Comparison of ENCODE assay signal across 17 cellular contexts in the genomic region with DNA sequence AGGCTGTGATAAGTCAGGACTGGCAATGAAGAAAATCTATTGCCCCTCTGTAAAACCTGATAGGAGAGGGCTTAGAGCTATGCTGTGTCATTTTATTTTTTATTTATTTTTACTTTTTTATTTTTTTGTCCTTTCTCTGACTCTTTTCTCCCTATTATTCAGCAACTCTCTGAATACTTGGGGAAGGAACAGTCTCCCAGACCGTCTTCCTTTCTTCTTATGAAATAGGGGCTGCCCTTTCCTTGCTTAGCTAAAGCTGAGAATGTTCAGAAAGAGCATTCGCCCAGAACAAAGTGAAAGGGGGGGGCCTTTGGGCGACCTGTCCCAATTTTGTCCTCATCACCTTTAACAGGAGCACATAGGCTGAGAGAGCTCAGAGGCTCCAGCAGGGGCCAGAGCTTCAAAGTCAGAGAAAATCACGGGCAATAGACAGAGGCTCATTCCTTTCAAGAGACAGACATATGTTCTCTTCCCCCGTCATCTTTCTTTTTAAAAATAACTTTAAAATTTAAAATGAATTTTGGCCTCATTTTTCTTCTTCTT.
DNase-seq lines count a peak whose midpoint lies in the region; ATAC-seq and TF ChIP-seq lines count a peak whose summit lies in the region.
"Had no signal": no experiment of that assay in that cellular context is flagged by ENCODE, and none has a peak within 500 bp of the region (broad histone marks: within the 10 kb centered on the region; RNA-seq: fewer than 3 reads in every experiment).

No MANE protein-coding gene starts in this region.

- peak overlapping the region; percentile 70 for H3K4me2 ChIP-seq in osteoblast (ENCODE audit: insufficient read depth, low read length)
- H3K4me2 ChIP-seq: KMS-11 had no signal

- H3K27ac ChIP-seq in heart left ventricle (peak overlapping the region in 11 of 12 donors; percentile 22 to 79 (median 69)), dorsolateral prefrontal cortex (peak overlapping the region in 57 of 59 donors; percentile 23 to 89 (median 78)), osteoblast (ENCODE audit: low read depth, low read length) (peak overlapping the region; percentile 86)
- H3K27ac ChIP-seq: KMS-11, right lobe of liver had no signal

- no peaks in the 10 kb centered on the region for H3K36me3 ChIP-seq in heart left ventricle
- H3K36me3 ChIP-seq in osteoblast (ENCODE audit: insufficient read depth, low read length) = no peaks in the 10 kb centered on the region
- H3K36me3 ChIP-seq: right lobe of liver had no signal

- intact Hi-C loops in heart left ventricle (cut with DNase I) (loop anchor here in 2 of 10 donors (10.0 kb wide), 1 partner anchor 61 kb away; no protein-coding TSS in a partner anchor), Right ventricle myocardium inferior (cut with DNase I) (no loop called here), dorsolateral prefrontal cortex (cut with DNase I) (no loop called here)

- peak overlapping the region; percentile 45 for H2AFZ ChIP-seq in osteoblast (ENCODE audit: low read length)

- peaks cover 7 to 32% (median 21%) of the 10 kb centered on the region in 12 donors for H3K4me1 ChIP-seq in heart left ventricle
- peaks cover 30% of the 10 kb centered on the region for H3K4me1 ChIP-seq in osteoblast (ENCODE audit: insufficient read depth, low read length)
- H3K4me1 ChIP-seq: body of pancreas, right lobe of liver had no signal

- H3K4me3 ChIP-seq in heart left ventricle = no peak overlapping the region
- H3K4me3 ChIP-seq in dorsolateral prefrontal cortex = peak overlapping the region in 3 of 59 donors; percentile 1 to 5 (median 4)
- no peak overlapping the region for H3K4me3 ChIP-seq in osteoblast (ENCODE audit: insufficient read depth, low read length)
- H3K4me3 ChIP-seq: body of pancreas, right lobe of liver had no signal

- ATAC-seq in heart left ventricle (peak in 1 of 4 donors; percentile 37), Right ventricle myocardium inferior (no peak), HG03175 (IDR thresholded peaks at IDR 0.05; ENCODE audit: unreplicated experiment) (no peak)
- ATAC-seq: body of pancreas had no signal

- no peak for TF ChIP-seq POLR2A in heart left ventricle (IDR thresholded peaks at IDR 0.05)

- H3K79me2 ChIP-seq in osteoblast (ENCODE audit: insufficient read depth, low read length) = no peaks in the 10 kb centered on the region

- TF ChIP-seq CTCF in heart left ventricle (IDR thresholded peaks at IDR 0.05) = no peak
- no peak for TF ChIP-seq CTCF in dorsolateral prefrontal cortex (IDR thresholded peaks at IDR 0.05 in 54 of 56, conservative IDR thresholded peaks at IDR 0.05 in 2 of 56; ENCODE audit: low read depth in 1 of 56, partially characterized antibody in 56 of 56)
- TF ChIP-seq CTCF in osteoblast (IDR thresholded peaks at IDR 0.05; ENCODE audit: extremely low read depth, low read depth, low read length) = no peak

- no peaks in the 10 kb centered on the region for H4K20me1 ChIP-seq in osteoblast (ENCODE audit: insufficient read depth, low read length)

- H3K27me3 ChIP-seq in heart left ventricle (no peaks in the 10 kb centered on the region), dorsolateral prefrontal cortex (peaks cover 0 to 4% (median 0%) of the 10 kb centered on the region in 45 donors), osteoblast (ENCODE audit: insufficient read depth, low read length) (peaks cover 19% of the 10 kb centered on the region)
- H3K27me3 ChIP-seq: body of pancreas, right lobe of liver had no signal

- 62 to 66% (median 65%) methylated on average over 5 of the region's 5 CpGs for WGBS in heart left ventricle, 4 donors

- H3K9me3 ChIP-seq in heart left ventricle = peaks cover 0 to 6% (median 0%) of the 10 kb centered on the region in 12 donors
- H3K9me3 ChIP-seq in osteoblast (ENCODE audit: low read depth, low read length) = no peaks in the 10 kb centered on the region
- H3K9me3 ChIP-seq: body of pancreas, right lobe of liver had no signal

- DNase-seq in heart left ventricle (no peak), Right ventricle myocardium inferior (ENCODE audit: missing footprints) (no peak), dorsolateral prefrontal cortex (no peak), osteoblast (ENCODE audit: insufficient read length, low spot score, missing footprints) (no peak), NCI-H526 (lab: John Stamatoyannopoulos, UW) (no peak), RPMI8226 (no peak), A172 (ENCODE audit: low spot score) (no peak)
- DNase-seq: activated CD8-positive, alpha-beta memory T cell treated with anti-CD3 and anti-CD28 coated beads for 24 hours; activated effector memory CD4-positive, alpha-beta T cell treated with anti-CD3 and anti-CD28 coated beads, Interleukin-2, amount 50 U/mL, for 16 hours; kidney; naive B cell; NCI-H2029 treated with DMSO at 0.1 percent for 48 hours; right lobe of liver; stimulated activated naive CD4-positive, alpha-beta T cell treated with Interleukin-2 at 50 U/mL for 16 hours had no signal
